ENCODE assay signal across 27 cellular contexts in genomic region chr13:89856512-89856911, GRCh38.
DNase-seq lines count a peak whose midpoint lies in the region; ATAC-seq, FAIRE-seq and TF ChIP-seq lines count a peak whose summit lies in the region.
"Had no signal": no experiment of that assay in that cellular context is flagged by ENCODE, and none has a peak within 500 bp of the region (broad histone marks: within the 10 kb centered on the region; RNA-seq: fewer than 3 reads in every experiment).

No MANE protein-coding gene starts in this region.

- H3K27ac ChIP-seq in K562 (ENCODE audit: extremely low read depth, low read depth, low read length) (no peak overlapping the region), neural cell (ENCODE audit: low read length) (peak overlapping the region; percentile 44)
- H3K27ac ChIP-seq: BLaER1 had no signal

- H4K20me1 ChIP-seq in K562 (replicated peaks; ENCODE audit: control insufficient read depth, insufficient read depth, low read length) (no peaks in the 10 kb centered on the region), neural cell (ENCODE audit: insufficient read depth) (no peaks in the 10 kb centered on the region)
- H4K20me1 ChIP-seq: BLaER1 had no signal

- no peak for TF ChIP-seq POLR2A in K562 (conservative IDR thresholded peaks at IDR 0.05)

- H3K4me1 ChIP-seq in K562 (replicated peaks in 1 of 2; ENCODE audit: control insufficient read depth in 2 of 2, insufficient read depth in 2 of 2, low read length in 2 of 2): no peaks in the 10 kb centered on the region
- H3K4me1 ChIP-seq: BE2C, BLaER1 had no signal

- no peak for TF ChIP-seq RAD21 in K562 (CRISPR knock-in tag; conservative IDR thresholded peaks at IDR 0.05 in 1 of 2, IDR thresholded peaks at IDR 0.05 in 1 of 2)
- peak; percentile 20 for TF ChIP-seq RAD21 in neural cell (conservative IDR thresholded peaks at IDR 0.05)

- no peaks in the 10 kb centered on the region for H3K79me2 ChIP-seq in K562 (ENCODE audit: control insufficient read depth, insufficient read depth, low read length)
- H3K79me2 ChIP-seq in neural cell (replicated peaks; ENCODE audit: insufficient read depth, low read length): no peaks in the 10 kb centered on the region

- BruUV-seq in K562 (replicated peaks; lab: Mats Ljungman, UMichigan): no TSS peak

- no peaks in the 10 kb centered on the region for H3F3A ChIP-seq in neural cell (ENCODE audit: insufficient read depth, low read length, poor library complexity, severe bottlenecking)

- no peak for TF ChIP-seq CTCF in K562 (IDR thresholded peaks at IDR 0.05 in 2 of 3, conservative IDR thresholded peaks at IDR 0.05 in 1 of 3; ENCODE audit: insufficient read depth in 2 of 3, low read depth in 1 of 3, low read length in 3 of 3)
- no peak for TF ChIP-seq CTCF in neural cell (IDR thresholded peaks at IDR 0.05; ENCODE audit: poor library complexity, severe bottlenecking)

- POLR2A ChIA-PET in K562 (lab: Yijun Ruan, JAX): no interaction called here

- H3K27me3 ChIP-seq in K562 (ENCODE audit: control insufficient read depth in 2 of 2, insufficient read depth in 2 of 2, low read length in 2 of 2) (no peaks in the 10 kb centered on the region), neural cell (ENCODE audit: insufficient read depth, low read depth, low read length) (no peaks in the 10 kb centered on the region)
- H3K27me3 ChIP-seq: BE2C, BLaER1 had no signal

- 1% methylated on average over 4 of the region's 4 CpGs for WGBS in K562 (ENCODE audit: insufficient coverage, low coverage, missing lambda C conversion rate)

- H3K9ac ChIP-seq in K562 (ENCODE audit: insufficient read depth in 1 of 2, low read depth in 2 of 2, low read length in 2 of 2) (no peak overlapping the region), neural cell (ENCODE audit: low read length) (no peak overlapping the region)
- H3K9ac ChIP-seq: BLaER1 had no signal

- in situ Hi-C loops in K562 (cut with MboI): loop anchor here (5.0 kb wide), 1 partner anchor 106 kb away; no protein-coding TSS in a partner anchor

- no peaks in the 10 kb centered on the region for H3K9me2 ChIP-seq in neural cell (ENCODE audit: insufficient read depth, low read length)

- no peak overlapping the region for H2AFZ ChIP-seq in K562 (ENCODE audit: low read depth, low read length)
- H2AFZ ChIP-seq in neural cell (ENCODE audit: low read depth, low read length): no peak overlapping the region

- CTCF ChIA-PET in K562 (lab: Yijun Ruan, JAX; ENCODE audit: low intra/inter-chr PET ratio): no interaction called here

- H3K4me3 ChIP-seq in K562 (no peak overlapping the region), neural cell (ENCODE audit: low read length) (no peak overlapping the region)
- H3K4me3 ChIP-seq: BLaER1, GM12878 had no signal

- H3K9me1 ChIP-seq in K562 (ENCODE audit: control insufficient read depth, insufficient read depth, low read length): no peaks in the 10 kb centered on the region

- H3K9me3 ChIP-seq in K562 (replicated peaks; ENCODE audit: control insufficient read depth, insufficient read depth, low read depth, low read length): 0 out of 2 replicates have a peak, but pooled peaks cover 2% of the 10 kb centered on the region
- H3K9me3 ChIP-seq in neural cell (ENCODE audit: low read length): no peaks in the 10 kb centered on the region
- H3K9me3 ChIP-seq: BE2C, BLaER1 had no signal

- TF ChIP-seq EP300 in K562 (IDR thresholded peaks at IDR 0.05; ENCODE audit: low read length): no peak
- TF ChIP-seq EP300 in neural cell (conservative IDR thresholded peaks at IDR 0.05; ENCODE audit: poor library complexity, severe bottlenecking): peak; percentile 79

- H3K4me2 ChIP-seq in K562 (ENCODE audit: insufficient read depth, low read length) (no peak overlapping the region), neural cell (ENCODE audit: low read length) (peak overlapping the region; percentile 14)
- H3K4me2 ChIP-seq: BLaER1 had no signal

- DNase-seq in NCI-H82 (lab: John Stamatoyannopoulos, UW) (peak; percentile 85), NCI-H82 treated with DMSO at 0.1 percent for 48 hours (lab: John Stamatoyannopoulos, UW; ENCODE audit: unreplicated experiment) (peak; percentile 78), K562 (ENCODE audit: extremely low read depth in 1 of 4, low spot score in 3 of 4) (no peak), kidney tubule cell (ENCODE audit: low spot score) (no peak), NCI-H2171 treated with DMSO at 0.1 percent for 48 hours (lab: John Stamatoyannopoulos, UW) (no peak), NCI-H1092 (lab: John Stamatoyannopoulos, UW) (no peak), OCI-M2 (lab: John Stamatoyannopoulos, UW; ENCODE audit: unreplicated experiment) (no peak)
- DNase-seq: 8988T; ACHN; BE2C; C1 segment of cervical spinal cord; CD4-positive, alpha-beta memory T cell; CD4-positive, CD25-positive, alpha-beta regulatory T cell; CD8-positive, alpha-beta memory T cell; COR-L47; DMS 273 treated with DMSO at 0.1 percent for 48 hours; DMS153; DMS53; DMS79; DND-41; EL; GDM1 had no signal

- ATAC-seq in K562: no peak
- ATAC-seq: GM12878 had no signal

- intact Hi-C loops in K562 (cut with micrococcal nuclease): no loop called here

- FAIRE-seq in K562 (lab: Jason Lieb, UNC): no peak
- FAIRE-seq: GM12878, GM12892, GM18507 had no signal

- no peaks in the 10 kb centered on the region for H3K36me3 ChIP-seq in K562 (ENCODE audit: control insufficient read depth, insufficient read depth, low read length)
- no peaks in the 10 kb centered on the region for H3K36me3 ChIP-seq in neural cell (ENCODE audit: insufficient read depth, low read length)
- H3K36me3 ChIP-seq: BE2C, BLaER1 had no signal

TF ChIP-seq in K562, 482 proteins besides CTCF, POLR2A, EP300 and RAD21:
- TF ChIP-seq ZNF780A (CRISPR knock-in tag; IDR thresholded peaks at IDR 0.05): peak; percentile 23; the same call in 1 of the 2 replicates
- no peak for TF ChIP-seq RB1 (IDR thresholded peaks at IDR 0.05; ENCODE audit: low read depth)

TF ChIP-seq in neural cell, 6 proteins besides CTCF, POLR2A, EP300 and RAD21:
- TF ChIP-seq EZH2 (IDR thresholded peaks at IDR 0.05; ENCODE audit: borderline replicate concordance, insufficient read depth, low read length, poor library complexity, severe bottlenecking) (no peak), POLR2AphosphoS5 (IDR thresholded peaks at IDR 0.05) (peak; percentile 41), REST (IDR thresholded peaks at IDR 0.05; ENCODE audit: borderline replicate concordance) (peak; percentile 99)

Comparison
In these comparisons a context has a peak if more than half of its experiments do, and no peak if none do; other contexts are left out.
1. DNase-seq: peak in NCI-H82 (single experiment) and NCI-H82 treated with DMSO at 0.1 percent for 48 hours (single experiment); none in K562 (0 of 4), kidney tubule cell (single experiment), NCI-H2171 treated with DMSO at 0.1 percent for 48 hours (single experiment), NCI-H1092 (single experiment) and OCI-M2 (single experiment).